25 cellular contexts compared by ENCODE assay signal in genomic region chr2:239913632-239914417, GRCh38.
A peak's percentile ranks its signal among the peaks of the same experiment; 100 is the strongest.
DNase-seq lines count a peak whose midpoint lies in the region; ATAC-seq, FAIRE-seq and TF ChIP-seq lines count a peak whose summit lies in the region.
"Had no signal": no experiment of that assay in that cellular context is flagged by ENCODE, and none has a peak within 500 bp of the region (broad histone marks: within the 10 kb centered on the region; RNA-seq: fewer than 3 reads in every experiment).

No MANE protein-coding gene starts in this region.

- CTCF ChIA-PET in IMR-90 (lab: Yijun Ruan, JAX), result interaction anchor here (0.6 kb wide), 1 partner anchor 1724 kb away, joined by 3 read pairs; no protein-coding TSS in a partner anchor

- H4K12ac ChIP-seq in trophoblast cell (ENCODE audit: low read depth, low read length), result no peak overlapping the region

- no peak for TF ChIP-seq POLR2A in IMR-90 (IDR thresholded peaks at IDR 0.05; ENCODE audit: low read depth, low read length)

- intact Hi-C loops in IMR-90 (cut with micrococcal nuclease), result no loop called here

- H3K27me3 ChIP-seq in IMR-90 (ENCODE audit: control insufficient read depth, insufficient read depth, low read length) (no peaks in the 10 kb centered on the region), trophoblast cell (ENCODE audit: insufficient read depth, low read length) (no peaks in the 10 kb centered on the region), small intestine (ENCODE audit: control insufficient read depth in 2 of 2, insufficient read depth in 2 of 2, low read length in 2 of 2) (no peaks in the 10 kb centered on the region)
- H3K27me3 ChIP-seq: pancreas, tibial artery had no signal

- H3K4me1 ChIP-seq in IMR-90 (ENCODE audit: control insufficient read depth, insufficient read depth, low read length) (no peaks in the 10 kb centered on the region), trophoblast cell (ENCODE audit: control insufficient read depth in 1 of 2, insufficient read depth in 2 of 2, low read length in 2 of 2) (no peaks in the 10 kb centered on the region), small intestine (ENCODE audit: control insufficient read depth in 2 of 2, insufficient read depth in 1 of 2, low read depth in 1 of 2, low read length in 1 of 2) (no peaks in the 10 kb centered on the region)
- H3K4me1 ChIP-seq: pancreas had no signal

- H3K9me1 ChIP-seq in IMR-90 (ENCODE audit: insufficient read depth, low read length), result no peaks in the 10 kb centered on the region

- H2BK20ac ChIP-seq in IMR-90 (ENCODE audit: low read depth, low read length), result no peak overlapping the region

- no peaks in the 10 kb centered on the region for H3K36me3 Mint-ChIP-seq in nephron progenitor cell (ENCODE audit: low read depth)
- H3K36me3 Mint-ChIP-seq: natural killer cell had no signal

- no peak overlapping the region for H4K91ac ChIP-seq in IMR-90 (ENCODE audit: insufficient read depth, low read depth, low read length)
- H4K91ac ChIP-seq in trophoblast cell (ENCODE audit: low read depth, low read length), result no peak overlapping the region

- peaks cover 18% of the 10 kb centered on the region for H3K9me3 Mint-ChIP-seq in nephron progenitor cell
- H3K9me3 Mint-ChIP-seq: natural killer cell had no signal

- TF ChIP-seq CTCF in IMR-90 (conservative IDR thresholded peaks at IDR 0.05; ENCODE audit: low read depth, low read length) (no peak), nephron progenitor cell (IDR thresholded peaks at IDR 0.05) (no peak)

- H2BK5ac ChIP-seq in IMR-90 (ENCODE audit: low read depth, low read length, poor library complexity, severe bottlenecking), result peak overlapping the region; percentile 74
- H2BK5ac ChIP-seq in trophoblast cell (ENCODE audit: low read depth, low read length, poor library complexity), result no peak overlapping the region

- no peak overlapping the region for H3K4me3 Mint-ChIP-seq in nephron progenitor cell
- H3K4me3 Mint-ChIP-seq: activated CD4-positive, alpha-beta T cell treated with anti-CD3 and anti-CD28 coated beads for 36 hours; CD4-positive, alpha-beta memory T cell; natural killer cell had no signal

- dilution Hi-C loops in IMR-90 (cut with HindIII; ENCODE audit: low sequenced_read_pairs, unreplicated experiment), result no loop called here

- no peak for FAIRE-seq in small intestine (lab: Jason Lieb, UNC)

- H3K9me3 ChIP-seq in IMR-90 (ENCODE audit: control insufficient read depth, insufficient read depth, low read length), result peaks cover 26% of the 10 kb centered on the region
- H3K9me3 ChIP-seq in trophoblast cell (ENCODE audit: insufficient read depth, low read depth, low read length), result peaks cover 31% of the 10 kb centered on the region
- peaks cover 3% of the 10 kb centered on the region for H3K9me3 ChIP-seq in small intestine (ENCODE audit: control insufficient read depth, low read depth)
- H3K9me3 ChIP-seq: pancreas had no signal

- H3K4me1 Mint-ChIP-seq in nephron progenitor cell, result no peaks in the 10 kb centered on the region

- H2AK5ac ChIP-seq in IMR-90 (ENCODE audit: low read depth, low read length) (no peak overlapping the region), trophoblast cell (ENCODE audit: low read length) (no peak overlapping the region)

- H4K20me1 ChIP-seq in IMR-90 (ENCODE audit: insufficient read depth, low read length), result no peaks in the 10 kb centered on the region

- no peak overlapping the region for H3K56ac ChIP-seq in IMR-90 (ENCODE audit: extremely low read depth, insufficient read depth, low read length)

- H3K27me3 Mint-ChIP-seq in nephron progenitor cell (ENCODE audit: low read depth, poor library complexity), result peaks cover 5% of the 10 kb centered on the region
- H3K27me3 Mint-ChIP-seq: activated CD4-positive, alpha-beta T cell treated with anti-CD3 and anti-CD28 coated beads for 36 hours; CD4-positive, alpha-beta memory T cell had no signal

- ATAC-seq in IMR-90 (ENCODE audit: low read depth), result no peak
- ATAC-seq: activated CD4-positive, alpha-beta T cell treated with anti-CD3 and anti-CD28 coated beads for 36 hours; activated naive CD4-positive, alpha-beta T cell treated with anti-CD3 and anti-CD28 coated beads, Interleukin-2, amount 50 U/mL, for 72 hours; left ventricle myocardium superior; natural killer cell; pancreas; right cardiac atrium; stimulated activated naive CD8-positive, alpha-beta T cell treated with anti-CD3 and anti-CD28 coated beads, Interleukin-15, Interleukin-2, amounts not matched to agents 100 U/mL and 50 U/mL, for 24 hours had no signal

- POLR2A ChIA-PET in IMR-90 (lab: Charles Lee; ENCODE audit: unreplicated experiment), result no interaction called here

- no peak overlapping the region for H3K4ac ChIP-seq in IMR-90 (ENCODE audit: low read depth, low read length)
- H3K4ac ChIP-seq in trophoblast cell (ENCODE audit: low read depth, low read length), result no peak overlapping the region

- no peak overlapping the region for H3K4me3 ChIP-seq in IMR-90 (ENCODE audit: insufficient read depth, low read depth, low read length)
- H3K4me3 ChIP-seq in trophoblast cell (ENCODE audit: low read depth, low read length), result peak overlapping the region; percentile 19
- H3K4me3 ChIP-seq in small intestine (ENCODE audit: low read depth in 1 of 2, low read length in 2 of 2), result no peak overlapping the region
- H3K4me3 ChIP-seq: GM23248, pancreas, tibial artery had no signal

- H4K5ac ChIP-seq in IMR-90 (ENCODE audit: low read depth, low read length), result no peak overlapping the region

- H3K36me3 ChIP-seq in IMR-90 (ENCODE audit: control insufficient read depth, insufficient read depth, low read length) (no peaks in the 10 kb centered on the region), trophoblast cell (ENCODE audit: control insufficient read depth in 1 of 2, insufficient read depth in 2 of 2, low read length in 2 of 2) (no peaks in the 10 kb centered on the region), small intestine (ENCODE audit: control insufficient read depth in 2 of 2, insufficient read depth in 2 of 2, low read length in 2 of 2) (no peaks in the 10 kb centered on the region)
- H3K36me3 ChIP-seq: pancreas had no signal

- H2BK15ac ChIP-seq in IMR-90 (ENCODE audit: low read depth, low read length), result no peak overlapping the region

- no peak overlapping the region for H3K14ac ChIP-seq in IMR-90 (replicated peaks; ENCODE audit: low read depth, low read length)
- no peak overlapping the region for H3K14ac ChIP-seq in trophoblast cell (ENCODE audit: low read length)

- in situ Hi-C loops in IMR-90 (cut with MboI; ENCODE audit: low sequenced_read_pairs), result no loop called here

- H2BK120ac ChIP-seq in IMR-90 (ENCODE audit: low read depth, low read length) (no peak overlapping the region), trophoblast cell (ENCODE audit: insufficient read depth, low read length, poor library complexity) (no peak overlapping the region)

- H3K18ac ChIP-seq in IMR-90 (ENCODE audit: low read depth, low read length) (no peak overlapping the region), trophoblast cell (ENCODE audit: low read length) (no peak overlapping the region)

- H2AK9ac ChIP-seq in IMR-90 (replicated peaks; ENCODE audit: low read depth, low read length, poor library complexity), result no peak overlapping the region

- TF ChIP-seq RAD21 in IMR-90 (IDR thresholded peaks at IDR 0.05; ENCODE audit: low read length), result no peak

- no peak overlapping the region for H3K27ac Mint-ChIP-seq in nephron progenitor cell
- H3K27ac Mint-ChIP-seq: activated CD4-positive, alpha-beta T cell treated with anti-CD3 and anti-CD28 coated beads for 36 hours; activated naive CD4-positive, alpha-beta T cell treated with anti-CD3 and anti-CD28 coated beads, Interleukin-2, amount 50 U/mL, for 72 hours; natural killer cell had no signal

- H2BK12ac ChIP-seq in trophoblast cell (ENCODE audit: low read length), result no peak overlapping the region

- H4K8ac ChIP-seq in IMR-90 (ENCODE audit: low read depth in 2 of 2, low read length in 2 of 2), result no peak overlapping the region
- H4K8ac ChIP-seq in trophoblast cell (ENCODE audit: low read depth, low read length), result no peak overlapping the region

- no peaks in the 10 kb centered on the region for H3K79me1 ChIP-seq in IMR-90 (ENCODE audit: low read depth in 1 of 2, low read length in 2 of 2)
- H3K79me1 ChIP-seq in trophoblast cell (ENCODE audit: low read length), result no peaks in the 10 kb centered on the region

- H2AFZ ChIP-seq in IMR-90 (replicated peaks; ENCODE audit: low read length, poor library complexity) (no peak overlapping the region), trophoblast cell (ENCODE audit: insufficient read depth, low read length, poor library complexity) (no peak overlapping the region)
- H2AFZ ChIP-seq: GM23248 had no signal

- WGBS in IMR-90 (ENCODE audit: extremely low coverage in 2 of 2, insufficient read length in 1 of 2), 2 experiments, result 63% methylated on average over 3 of the region's 11 CpGs; no CpG with 5 or more reads in 1 of the 2 experiments
- no CpG with 5 or more reads among the region's 11 CpGs for WGBS in trophoblast cell (ENCODE audit: extremely low coverage, insufficient coverage, insufficient read length)
- 63 to 79% (median 69%) methylated on average over 11 of the region's 11 CpGs for WGBS in small intestine, 3 donors

- DNase-seq in DMS53 (lab: John Stamatoyannopoulos, UW) (peak; percentile 58), DMS53 treated with DMSO at 0.1 percent for 48 hours (lab: John Stamatoyannopoulos, UW; ENCODE audit: unreplicated experiment) (no peak), IMR-90 (no peak), ecto neural progenitor cell (ENCODE audit: low spot score) (peak; percentile 38), trophoblast cell (no peak), nephron progenitor cell (no peak), small intestine (no peak), hypothalamus (lab: John Stamatoyannopoulos, UW) (no peak)
- DNase-seq: activated CD4-positive, alpha-beta T cell treated with anti-CD3 and anti-CD28 coated beads for 36 hours; CD4-positive, alpha-beta memory T cell; central memory CD4-positive, alpha-beta T cell; GM23248; left ventricle myocardium superior; natural killer cell; NCI-H1436 treated with DMSO at 0.1 percent for 48 hours; NCI-H510A; stimulated activated CD4-positive, alpha-beta T cell treated with anti-CD3 and anti-CD28 coated beads, Interleukin-12 subunit alpha, Interleukin-12 subunit beta, amount 100 ng/mL, for 4 hours; stimulated activated CD4-positive, alpha-beta T cell treated with anti-CD3 and anti-CD28 coated beads, Interleukin-4, amount 100 ng/mL, for 4 hours; stimulated activated naive CD8-positive, alpha-beta T cell treated with anti-CD3 and anti-CD28 coated beads, Interleukin-15, Interleukin-2, amounts not matched to agents 100 U/mL and 50 U/mL, for 24 hours had no signal

- no peak overlapping the region for H3K9ac ChIP-seq in IMR-90 (ENCODE audit: low read depth, low read length)
- no peak overlapping the region for H3K9ac ChIP-seq in trophoblast cell (ENCODE audit: low read length)
- H3K9ac ChIP-seq: GM23248, KMS-11 had no signal

- BruUV-seq in IMR-90 (replicated peaks; lab: Mats Ljungman, UMichigan), result no TSS peak

- H3K27ac ChIP-seq in IMR-90 (ENCODE audit: insufficient read depth, low read length), result no peak overlapping the region
- no peak overlapping the region for H3K27ac ChIP-seq in trophoblast cell (ENCODE audit: low read depth, low read length)
- H3K27ac ChIP-seq in small intestine (ENCODE audit: low read depth in 1 of 2, low read length in 1 of 2), result no peak overlapping the region
- H3K27ac ChIP-seq: 22Rv1, GM23248, KMS-11, pancreas, tibial artery had no signal

- H3K4me2 ChIP-seq in IMR-90 (ENCODE audit: low read depth, low read length) (no peak overlapping the region), trophoblast cell (ENCODE audit: low read length) (no peak overlapping the region)
- H3K4me2 ChIP-seq: KMS-11 had no signal

- H3K79me2 ChIP-seq in trophoblast cell (ENCODE audit: control insufficient read depth, insufficient read depth, low read length, poor library complexity), result no peaks in the 10 kb centered on the region

- H3K23ac ChIP-seq in IMR-90 (ENCODE audit: low read depth, low read length) (no peak overlapping the region), trophoblast cell (ENCODE audit: low read length) (no peak overlapping the region)

Comparison
In these comparisons a context has a peak if more than half of its experiments do, and no peak if none do; other contexts are left out.
1. DNase-seq: peak in DMS53 (single experiment) and ecto neural progenitor cell (single experiment); none in DMS53 treated with DMSO at 0.1 percent for 48 hours (single experiment), IMR-90 (single experiment), trophoblast cell (0 of 2), nephron progenitor cell (single experiment), small intestine (single experiment) and hypothalamus (0 of 51).